Comparison of ENCODE assay signal across 20 cellular contexts in genomic region chr9:18138676-18139075, GRCh38.
"Had no signal": no experiment of that assay in that cellular context is flagged by ENCODE, and none has a peak within 500 bp of the region (broad histone marks: within the 10 kb centered on the region; RNA-seq: fewer than 3 reads in every experiment).

No MANE protein-coding gene starts in this region.

- H3K27me3 Mint-ChIP-seq: stimulated activated naive B cell treated with anti-CD40 and anti-IgM and Interleukin-4, amounts not matched to agents 10 μg/mL and 1 μg/mL and 100 μg/mL, for 72 hours; stimulated activated naive CD8-positive, alpha-beta T cell treated with anti-CD3 and anti-CD28 coated beads, Interleukin-15, amount 100 ng/mL, for 72 hours had no signal

- H3K4me1 ChIP-seq: colonic mucosa, foreskin keratinocyte, right atrium auricular region, testis, transverse colon had no signal

- H3K36me3 Mint-ChIP-seq: memory B cell; mesothelial cell of epicardium; natural killer cell; stimulated activated naive B cell treated with anti-CD40 and anti-IgM and Interleukin-4, amounts not matched to agents 10 μg/mL and 1 μg/mL and 100 μg/mL, for 72 hours had no signal

- H3K27ac ChIP-seq: colonic mucosa, foreskin keratinocyte, right atrium auricular region, sigmoid colon, skin epidermis, testis, transverse colon had no signal

- ATAC-seq: foreskin keratinocyte; natural killer cell; stimulated activated naive B cell treated with anti-CD40 and anti-IgM and Interleukin-4, amounts not matched to agents 10 μg/mL and 1 μg/mL and 100 μg/mL, for 72 hours; stimulated activated naive CD8-positive, alpha-beta T cell treated with anti-CD3 and anti-CD28 coated beads, Interleukin-15, amount 100 ng/mL, for 72 hours had no signal

- H3K9me3 ChIP-seq: colonic mucosa, right atrium auricular region, sigmoid colon, testis, transverse colon had no signal

- H3K9me3 Mint-ChIP-seq: endodermal cell, mesothelial cell of epicardium had no signal

- H3K27me3 ChIP-seq: colonic mucosa, foreskin keratinocyte, right atrium auricular region, testis, transverse colon had no signal

- DNase-seq: colonic mucosa; effector CD4-positive, alpha-beta T cell; endodermal cell; erythroblast; foreskin keratinocyte; kidney glomerular epithelial cell; natural killer cell; posterior cingulate gyrus; sigmoid colon; stimulated activated CD4-positive, alpha-beta T cell treated with anti-CD3 and anti-CD28 coated beads, Interleukin-2, amount 100 ng/mL, for 24 hours; stimulated activated CD4-positive, alpha-beta T cell treated with anti-CD3 and anti-CD28 coated beads, Interleukin-4, amount 100 ng/mL, for 4 hours; stimulated activated naive B cell treated with anti-CD40 and anti-IgM and Interleukin-4, amounts not matched to agents 10 μg/mL and 1 μg/mL and 100 μg/mL, for 72 hours; stimulated activated naive CD8-positive, alpha-beta T cell treated with anti-CD3 and anti-CD28 coated beads, Interleukin-15, amount 100 ng/mL, for 72 hours; testis; transverse colon had no signal

- H3K36me3 ChIP-seq: colonic mucosa, right atrium auricular region, sigmoid colon, transverse colon had no signal

- H3K4me3 Mint-ChIP-seq: endodermal cell; memory B cell; mesothelial cell of epicardium; natural killer cell; neural crest cell; stimulated activated naive B cell treated with anti-CD40 and anti-IgM and Interleukin-4, amounts not matched to agents 10 μg/mL and 1 μg/mL and 100 μg/mL, for 72 hours; stimulated activated naive CD8-positive, alpha-beta T cell treated with anti-CD3 and anti-CD28 coated beads, Interleukin-15, amount 100 ng/mL, for 72 hours had no signal

- H3K4me3 ChIP-seq: colonic mucosa, right atrium auricular region, sigmoid colon, skin epidermis, testis, transverse colon had no signal

- H3K4me1 Mint-ChIP-seq: endodermal cell; memory B cell; natural killer cell; stimulated activated naive B cell treated with anti-CD40 and anti-IgM and Interleukin-4, amounts not matched to agents 10 μg/mL and 1 μg/mL and 100 μg/mL, for 72 hours; stimulated activated naive CD8-positive, alpha-beta T cell treated with anti-CD3 and anti-CD28 coated beads, Interleukin-15, amount 100 ng/mL, for 72 hours had no signal

- H3K27ac Mint-ChIP-seq: endodermal cell; memory B cell; mesothelial cell of epicardium; natural killer cell; stimulated activated naive B cell treated with anti-CD40 and anti-IgM and Interleukin-4, amounts not matched to agents 10 μg/mL and 1 μg/mL and 100 μg/mL, for 72 hours; stimulated activated naive CD8-positive, alpha-beta T cell treated with anti-CD3 and anti-CD28 coated beads, Interleukin-15, amount 100 ng/mL, for 72 hours had no signal
